Comparison of ENCODE assay signal across 18 cellular contexts in the genomic region with DNA sequence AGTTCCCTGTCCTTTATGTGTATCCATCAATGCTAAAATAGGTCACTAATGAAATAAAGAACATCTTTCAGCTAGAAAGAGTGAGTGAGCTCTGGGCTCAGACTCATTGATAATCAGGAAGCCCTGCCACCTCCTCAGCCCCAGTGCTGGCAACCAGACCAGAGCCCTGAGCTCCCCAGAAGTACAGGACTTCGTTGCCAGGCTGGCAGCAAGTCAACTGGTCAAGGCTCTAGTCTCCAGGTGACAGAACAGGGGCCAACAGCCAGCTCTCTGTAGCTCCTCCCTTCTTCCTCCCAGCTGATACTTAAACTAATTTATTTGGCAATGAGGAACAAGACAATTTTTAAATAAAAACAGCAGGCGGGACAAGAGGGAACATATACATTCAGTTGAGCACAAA.
"Had no signal": no experiment of that assay in that cellular context is flagged by ENCODE, and none has a peak within 500 bp of the region (broad histone marks: within the 10 kb centered on the region; RNA-seq: fewer than 3 reads in every experiment).

No MANE protein-coding gene starts in this region.

- H3K4me1 ChIP-seq: tibial nerve, upper lobe of right lung, vagina had no signal

- H3K27me3 ChIP-seq: vagina had no signal

- H3K9me3 ChIP-seq: esophagus squamous epithelium, heart left ventricle, tibial nerve, upper lobe of right lung, vagina had no signal

- H3K4me3 ChIP-seq: esophagus squamous epithelium, heart left ventricle, lung, smooth muscle cell, tibial nerve, upper lobe of right lung, vagina had no signal

- H3K4me2 ChIP-seq: smooth muscle cell had no signal

- DNase-seq: effector memory CD8-positive, alpha-beta T cell; esophagus squamous epithelium; foreskin fibroblast; heart left ventricle; left colon; left ventricle myocardium superior; mesendoderm; naive thymus-derived CD4-positive, alpha-beta T cell; nephron progenitor cell; right cardiac atrium; stimulated activated CD4-positive, alpha-beta T cell treated with anti-CD3 and anti-CD28 coated beads, Interleukin-4, amount 100 ng/mL, for 1 hour; upper lobe of right lung had no signal

- H3K27ac ChIP-seq: epithelial cell of prostate, esophagus squamous epithelium, heart left ventricle, tibial nerve, upper lobe of right lung, vagina had no signal

- H3K36me3 ChIP-seq: esophagus squamous epithelium, heart left ventricle, upper lobe of right lung, vagina had no signal

- FAIRE-seq: colon had no signal
